20 cellular contexts compared by ENCODE assay signal in genomic region chr10:104577861-104578480, GRCh38.
DNase-seq lines count a peak whose midpoint lies in the region; ATAC-seq, FAIRE-seq and TF ChIP-seq lines count a peak whose summit lies in the region.
"Had no signal": no experiment of that assay in that cellular context is flagged by ENCODE, and none has a peak within 500 bp of the region (broad histone marks: within the 10 kb centered on the region; RNA-seq: fewer than 3 reads in every experiment).

No MANE protein-coding gene starts in this region.

- intact Hi-C loops in IMR-90 (cut with micrococcal nuclease) (loop anchor here (10.0 kb wide), 1 partner anchor 173 kb away; no protein-coding TSS in a partner anchor), K562 (cut with micrococcal nuclease) (no loop called here), uterus (cut with DNase I; ENCODE audit: low total_unique reads) (no loop called here)

- in situ Hi-C loops in IMR-90 (cut with MboI; ENCODE audit: low sequenced_read_pairs) (no loop called here), K562 (cut with MboI) (no loop called here), G401 (cut with HindIII; ENCODE audit: low sequenced_read_pairs) (no loop called here)

- peak overlapping the region in 1 of 2 experiments; percentile 18; a peak in 2 of 4 replicates for H4K8ac ChIP-seq in IMR-90 (ENCODE audit: low read depth in 2 of 2, low read length in 2 of 2)

- no peak overlapping the region for H3K14ac ChIP-seq in IMR-90 (replicated peaks; ENCODE audit: low read depth, low read length)

- WGBS in IMR-90 (ENCODE audit: extremely low coverage in 2 of 2, insufficient read length in 1 of 2), 2 experiments: 58% methylated on average over 4 of the region's 12 CpGs; no CpG with 5 or more reads in 1 of the 2 experiments
- WGBS in K562 (ENCODE audit: insufficient coverage, low coverage, missing lambda C conversion rate): 3% methylated on average over 11 of the region's 12 CpGs
- WGBS in lung, 2 donors: 61 to 63% methylated on average over 12 of the region's 12 CpGs

- H3K4me1 Mint-ChIP-seq in activated T-cell treated with anti-CD3 and anti-CD28 coated beads, Interleukin-2, amount 50 U/mL, for 72 hours (ENCODE audit: low read depth): peaks cover 7% of the 10 kb centered on the region

- H3K9me3 Mint-ChIP-seq in activated T-cell treated with anti-CD3 and anti-CD28 coated beads, Interleukin-2, amount 50 U/mL, for 72 hours: no peaks in the 10 kb centered on the region
- H3K9me3 Mint-ChIP-seq: natural killer cell treated with Interleukin-12 subunit alpha and Interleukin-12 subunit beta and Interleukin-15 and Interleukin-18, amount 100 ng/mL, for 72 hours; T-cell had no signal

- BruUV-seq in IMR-90 (replicated peaks; lab: Mats Ljungman, UMichigan): no TSS peak
- BruUV-seq in K562 (replicated peaks; lab: Mats Ljungman, UMichigan): no TSS peak

- no peaks in the 10 kb centered on the region for H3K9me3 ChIP-seq in IMR-90 (ENCODE audit: control insufficient read depth, insufficient read depth, low read length)
- H3K9me3 ChIP-seq in K562 (replicated peaks; ENCODE audit: control insufficient read depth, insufficient read depth, low read depth, low read length): no peaks in the 10 kb centered on the region
- peaks cover 0 to 1% of the 10 kb centered on the region in 2 donors for H3K9me3 ChIP-seq in lung (ENCODE audit: control insufficient read depth in 2 of 2, insufficient read depth in 1 of 2, low read length in 1 of 2)
- no peaks in the 10 kb centered on the region for H3K9me3 ChIP-seq in uterus
- H3K9me3 ChIP-seq: MG63, stomach had no signal

- peak overlapping the region; percentile 55; the same call in 1 of the 2 replicates for H3K9ac ChIP-seq in IMR-90 (ENCODE audit: low read depth, low read length)
- no peak overlapping the region for H3K9ac ChIP-seq in K562 (ENCODE audit: insufficient read depth in 1 of 2, low read depth in 2 of 2, low read length in 2 of 2)

- TF ChIP-seq EP300 in K562 (IDR thresholded peaks at IDR 0.05; ENCODE audit: low read length): 0 out of 2 replicates have a peak, but pooled peaks have one; percentile 55

- peaks cover 14% of the 10 kb centered on the region for H3K27me3 Mint-ChIP-seq in activated T-cell treated with anti-CD3 and anti-CD28 coated beads, Interleukin-2, amount 50 U/mL, for 72 hours (ENCODE audit: low read depth)

- H2BK5ac ChIP-seq in IMR-90 (ENCODE audit: low read depth, low read length, poor library complexity, severe bottlenecking): no peak overlapping the region

- no peak overlapping the region for H2AK5ac ChIP-seq in IMR-90 (ENCODE audit: low read depth, low read length)

- H2BK20ac ChIP-seq in IMR-90 (ENCODE audit: low read depth, low read length): 0 out of 2 replicates have a peak overlapping the region, but pooled peaks have one; percentile 25

- no peak overlapping the region for H3K4me2 ChIP-seq in IMR-90 (ENCODE audit: low read depth, low read length)
- peak overlapping the region; percentile 46; the same call in 1 of the 2 replicates for H3K4me2 ChIP-seq in K562 (ENCODE audit: insufficient read depth, low read length)

- H2AFZ ChIP-seq in IMR-90 (replicated peaks; ENCODE audit: low read length, poor library complexity) (peak overlapping the region; percentile 26), K562 (ENCODE audit: low read depth, low read length) (0 out of 2 replicates have a peak overlapping the region, but pooled peaks have one; percentile 12)

- H2AK9ac ChIP-seq in IMR-90 (replicated peaks; ENCODE audit: low read depth, low read length, poor library complexity): no peak overlapping the region

- H3K27ac ChIP-seq in IMR-90 (ENCODE audit: insufficient read depth, low read length) (no peak overlapping the region), K562 (ENCODE audit: extremely low read depth, low read depth, low read length) (no peak overlapping the region; the same call in 2 of the 3 replicates), lung (ENCODE audit: low read depth in 1 of 2, low read length in 1 of 2) (no peak overlapping the region), uterus (no peak overlapping the region)
- H3K27ac ChIP-seq: stomach had no signal

- no peak for FAIRE-seq in K562 (lab: Jason Lieb, UNC)
- FAIRE-seq: colon, GM19239 had no signal

- no peaks in the 10 kb centered on the region for H3K79me1 ChIP-seq in IMR-90 (ENCODE audit: low read depth in 1 of 2, low read length in 2 of 2)

- no peak overlapping the region for H3K4me3 Mint-ChIP-seq in activated T-cell treated with anti-CD3 and anti-CD28 coated beads, Interleukin-2, amount 50 U/mL, for 72 hours
- H3K4me3 Mint-ChIP-seq: natural killer cell treated with Interleukin-12 subunit alpha and Interleukin-12 subunit beta and Interleukin-15 and Interleukin-18, amount 100 ng/mL, for 72 hours; T-cell had no signal

- H4K5ac ChIP-seq in IMR-90 (ENCODE audit: low read depth, low read length): 0 out of 2 replicates have a peak overlapping the region, but pooled peaks have one; percentile 32

- H3K79me2 ChIP-seq in K562 (ENCODE audit: control insufficient read depth, insufficient read depth, low read length): no peaks in the 10 kb centered on the region

- ATAC-seq in IMR-90 (ENCODE audit: low read depth) (peak; percentile 19; the same call in 1 of the 2 replicates), K562 (peak; percentile 84), lung (ENCODE audit: insufficient read depth, low FRiP score) (no peak)
- no peak for ATAC-seq in activated T-cell treated with anti-CD3 and anti-CD28 coated beads, Interleukin-2, amount 50 U/mL, for 72 hours (replicated peaks in 1 of 2)
- ATAC-seq: natural killer cell treated with Interleukin-12 subunit alpha and Interleukin-12 subunit beta and Interleukin-15 and Interleukin-18, amount 100 ng/mL, for 72 hours; T-cell had no signal

- H4K20me1 ChIP-seq in IMR-90 (ENCODE audit: insufficient read depth, low read length) (no peaks in the 10 kb centered on the region), K562 (replicated peaks; ENCODE audit: control insufficient read depth, insufficient read depth, low read length) (no peaks in the 10 kb centered on the region)

- dilution Hi-C loops in IMR-90 (cut with HindIII; ENCODE audit: low sequenced_read_pairs, unreplicated experiment): no loop called here

- DNase-seq in ELR (ENCODE audit: low read depth): peak; percentile 16
- peak; percentile 32 for DNase-seq in IMR-90
- peak in 1 of 4 experiments; percentile 23 for DNase-seq in K562 (ENCODE audit: extremely low read depth in 1 of 4, low spot score in 3 of 4)
- DNase-seq in lung (ENCODE audit: low spot score): peak; percentile 21
- DNase-seq in activated T-cell treated with anti-CD3 and anti-CD28 coated beads, Interleukin-2, amount 50 U/mL, for 72 hours: no peak
- no peak for DNase-seq in G401 (ENCODE audit: low spot score)
- DNase-seq in uterus: no peak
- DNase-seq: activated CD4-positive, alpha-beta T cell treated with anti-CD3 and anti-CD28 coated beads, Interleukin-2, amount 50 U/mL, for 4 hours; activated naive CD4-positive, alpha-beta T cell treated with Interleukin-2 at 50 U/mL for 16 hours; activated T-cell treated with anti-CD3 and anti-CD28 coated beads for 4 hours; GOT3; MG63; NCI-H1694; NCI-H774; stomach; T-cell; trophoblast cell had no signal

- H3K27me3 ChIP-seq in IMR-90 (ENCODE audit: control insufficient read depth, insufficient read depth, low read length): no peaks in the 10 kb centered on the region; the same call in none of the 2 replicates
- no peaks in the 10 kb centered on the region for H3K27me3 ChIP-seq in K562 (ENCODE audit: control insufficient read depth in 2 of 2, insufficient read depth in 2 of 2, low read length in 2 of 2)
- H3K27me3 ChIP-seq in lung (ENCODE audit: control insufficient read depth, insufficient read depth): no peaks in the 10 kb centered on the region
- no peaks in the 10 kb centered on the region for H3K27me3 ChIP-seq in uterus
- H3K27me3 ChIP-seq: MG63 had no signal

- POLR2A ChIA-PET in IMR-90 (lab: Charles Lee; ENCODE audit: unreplicated experiment) (no interaction called here), K562 (lab: Yijun Ruan, JAX) (interaction anchor here (0.6 to 0.8 kb wide), 3 partner anchors 9 to 985 kb away, joined by 3 to 4 read pairs (median 3); no protein-coding TSS in a partner anchor)

- peak overlapping the region; percentile 38; the same call in 1 of the 2 replicates for H3K4ac ChIP-seq in IMR-90 (ENCODE audit: low read depth, low read length)

- no peak overlapping the region for H3K56ac ChIP-seq in IMR-90 (ENCODE audit: extremely low read depth, insufficient read depth, low read length)

- 0 out of 2 replicates have a peak overlapping the region, but pooled peaks have one; percentile 49 for H2BK120ac ChIP-seq in IMR-90 (ENCODE audit: low read depth, low read length)

- CTCF ChIA-PET in IMR-90 (lab: Yijun Ruan, JAX): no interaction called here
- CTCF ChIA-PET in K562 (lab: Yijun Ruan, JAX; ENCODE audit: low intra/inter-chr PET ratio): no interaction called here

- H3K36me3 ChIP-seq in IMR-90 (ENCODE audit: control insufficient read depth, insufficient read depth, low read length): no peaks in the 10 kb centered on the region
- no peaks in the 10 kb centered on the region for H3K36me3 ChIP-seq in K562 (ENCODE audit: control insufficient read depth, insufficient read depth, low read length)
- no peaks in the 10 kb centered on the region for H3K36me3 ChIP-seq in lung (ENCODE audit: control insufficient read depth in 2 of 2, insufficient read depth in 2 of 2, low read length in 2 of 2)
- H3K36me3 ChIP-seq in uterus: no peaks in the 10 kb centered on the region
- H3K36me3 ChIP-seq: MG63, stomach had no signal

- H4K91ac ChIP-seq in IMR-90 (ENCODE audit: insufficient read depth, low read depth, low read length): peak overlapping the region; percentile 49; the same call in 1 of the 2 replicates

- no peaks in the 10 kb centered on the region; the same call in 1 of the 2 replicates for H3K9me1 ChIP-seq in IMR-90 (ENCODE audit: insufficient read depth, low read length)
- H3K9me1 ChIP-seq in K562 (ENCODE audit: control insufficient read depth, insufficient read depth, low read length): no peaks in the 10 kb centered on the region

- TF ChIP-seq POLR2A in IMR-90 (IDR thresholded peaks at IDR 0.05; ENCODE audit: low read depth, low read length) (no peak), K562 (conservative IDR thresholded peaks at IDR 0.05) (no peak), uterus (IDR thresholded peaks at IDR 0.05) (no peak)

- H3K4me3 ChIP-seq in IMR-90 (ENCODE audit: insufficient read depth, low read depth, low read length) (no peak overlapping the region), K562 (no peak overlapping the region), lung (no peak overlapping the region), uterus (no peak overlapping the region)
- H3K4me3 ChIP-seq: MG63, stomach had no signal

- H3K36me3 Mint-ChIP-seq in activated T-cell treated with anti-CD3 and anti-CD28 coated beads, Interleukin-2, amount 50 U/mL, for 72 hours (ENCODE audit: insufficient read depth in 2 of 2): no peaks in the 10 kb centered on the region
- H3K36me3 Mint-ChIP-seq: natural killer cell treated with Interleukin-12 subunit alpha and Interleukin-12 subunit beta and Interleukin-15 and Interleukin-18, amount 100 ng/mL, for 72 hours; T-cell had no signal

- TF ChIP-seq RAD21 in IMR-90 (IDR thresholded peaks at IDR 0.05; ENCODE audit: low read length): no peak
- TF ChIP-seq RAD21 in K562 (CRISPR knock-in tag; conservative IDR thresholded peaks at IDR 0.05 in 1 of 2, IDR thresholded peaks at IDR 0.05 in 1 of 2): no peak

- H3K4me1 ChIP-seq in IMR-90 (ENCODE audit: control insufficient read depth, insufficient read depth, low read length) (no peaks in the 10 kb centered on the region; the same call in 1 of the 2 replicates), K562 (replicated peaks in 1 of 2; ENCODE audit: control insufficient read depth in 2 of 2, insufficient read depth in 2 of 2, low read length in 2 of 2) (peaks cover 0 to 4% of the 10 kb centered on the region in 2 experiments; a peak in 1 of 5 replicates), lung (ENCODE audit: control insufficient read depth in 2 of 2, insufficient read depth in 2 of 2, low read length in 2 of 2) (no peaks in the 10 kb centered on the region), uterus (no peaks in the 10 kb centered on the region)

- H3K18ac ChIP-seq in IMR-90 (ENCODE audit: low read depth, low read length): no peak overlapping the region; the same call in 1 of the 2 replicates

- H3K23ac ChIP-seq in IMR-90 (ENCODE audit: low read depth, low read length): no peak overlapping the region

- no peak overlapping the region for H2BK15ac ChIP-seq in IMR-90 (ENCODE audit: low read depth, low read length)

- no peak overlapping the region for H3K27ac Mint-ChIP-seq in activated T-cell treated with anti-CD3 and anti-CD28 coated beads, Interleukin-2, amount 50 U/mL, for 72 hours
- H3K27ac Mint-ChIP-seq: natural killer cell treated with Interleukin-12 subunit alpha and Interleukin-12 subunit beta and Interleukin-15 and Interleukin-18, amount 100 ng/mL, for 72 hours; T-cell had no signal

- no peak for TF ChIP-seq CTCF in IMR-90 (conservative IDR thresholded peaks at IDR 0.05; ENCODE audit: low read depth, low read length)
- no peak for TF ChIP-seq CTCF in K562 (IDR thresholded peaks at IDR 0.05 in 2 of 3, conservative IDR thresholded peaks at IDR 0.05 in 1 of 3; ENCODE audit: insufficient read depth in 2 of 3, low read depth in 1 of 3, low read length in 3 of 3)
- TF ChIP-seq CTCF in lung (IDR thresholded peaks at IDR 0.05; ENCODE audit: control extremely low read depth, extremely low read depth): no peak
- no peak for TF ChIP-seq CTCF in uterus (IDR thresholded peaks at IDR 0.05)

Comparison
In these comparisons a context has a peak if more than half of its experiments do, and no peak if none do; other contexts are left out.
1. DNase-seq: peak in ELR (single experiment), IMR-90 (single experiment) and lung (single experiment); none in activated T-cell treated with anti-CD3 and anti-CD28 coated beads, Interleukin-2, amount 50 U/mL, for 72 hours (0 of 2), G401 (single experiment) and uterus (0 of 2).
2. ATAC-seq: peak in IMR-90 (single experiment) and K562 (single experiment); none in lung (single experiment) and activated T-cell treated with anti-CD3 and anti-CD28 coated beads, Interleukin-2, amount 50 U/mL, for 72 hours (0 of 2).